In the genomic region with DNA sequence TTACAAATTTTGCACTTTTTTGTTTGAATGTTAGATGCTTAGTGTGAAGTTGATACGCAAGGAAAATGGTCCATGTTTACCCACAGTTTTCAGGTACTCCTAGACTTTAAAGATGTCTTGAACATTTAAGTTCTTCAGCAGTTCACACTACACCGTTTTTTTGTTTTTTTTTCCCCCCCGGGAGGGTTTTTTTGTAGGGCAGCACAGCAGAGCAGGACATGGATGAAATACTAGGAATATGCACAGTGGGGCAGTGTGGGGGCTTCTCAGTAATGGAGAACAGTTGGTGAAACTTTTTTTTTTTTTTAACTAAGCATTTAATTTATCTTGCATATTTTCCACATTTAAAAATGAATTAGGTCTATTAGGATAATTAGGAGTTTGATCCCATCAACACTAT, we compare ENCODE assay signal across 20 cellular contexts. TPM values are rescaled to one million over a fixed set of nuclear protein-coding genes. Genes with fewer than 3 reads are reported as not detected.
DNase-seq lines count a peak whose midpoint lies in the region; ATAC-seq and TF ChIP-seq lines count a peak whose summit lies in the region.
"Had no signal": no experiment of that assay in that cellular context is flagged by ENCODE, and none has a peak within 500 bp of the region (broad histone marks: within the 10 kb centered on the region; RNA-seq: fewer than 3 reads in every experiment).

No MANE protein-coding gene starts in this region.

- peaks cover 3% of the 10 kb centered on the region for H3K27me3 Mint-ChIP-seq in mesothelial cell of epicardium (ENCODE audit: low read depth)
- H3K27me3 Mint-ChIP-seq: activated CD4-positive, alpha-beta T cell treated with anti-CD3 and anti-CD28 coated beads, Interleukin-2, amount 10 ng/mL, durations not matched to agents 24 days and 14 days; stimulated activated naive CD8-positive, alpha-beta T cell treated with anti-CD3 and anti-CD28 coated beads, Interleukin-15, amount 100 ng/mL, for 72 hours had no signal

- H3K4me3 ChIP-seq in BE2C (ENCODE audit: low read depth, low read length) (no peak overlapping the region), OCI-LY3 (ENCODE audit: low read length) (no peak overlapping the region), psoas muscle (no peak overlapping the region)
- H3K4me3 ChIP-seq: pancreas, tibial nerve had no signal

- no peaks in the 10 kb centered on the region for H3K9me3 ChIP-seq in BE2C
- H3K9me3 ChIP-seq in OCI-LY3 (ENCODE audit: insufficient read depth, low read length): no peaks in the 10 kb centered on the region
- no peaks in the 10 kb centered on the region for H3K9me3 ChIP-seq in psoas muscle
- H3K9me3 ChIP-seq: pancreas, tibial nerve had no signal

- no peaks in the 10 kb centered on the region for H3K9me3 Mint-ChIP-seq in mesothelial cell of epicardium
- H3K9me3 Mint-ChIP-seq: activated CD4-positive, alpha-beta T cell treated with anti-CD3 and anti-CD28 coated beads, Interleukin-2, amount 10 ng/mL, durations not matched to agents 24 days and 14 days; stimulated activated naive CD8-positive, alpha-beta T cell treated with anti-CD3 and anti-CD28 coated beads, Interleukin-15, amount 100 ng/mL, for 72 hours had no signal

- H3K27me3 ChIP-seq in BE2C: no peaks in the 10 kb centered on the region; the same call in 1 of the 2 replicates
- no peaks in the 10 kb centered on the region for H3K27me3 ChIP-seq in OCI-LY3 (ENCODE audit: low read depth, low read length)
- no peaks in the 10 kb centered on the region for H3K27me3 ChIP-seq in psoas muscle (ENCODE audit: insufficient read depth in 3 of 3, low read length in 2 of 3)
- H3K27me3 ChIP-seq: pancreas, tibial nerve had no signal

- 64 to 67% (median 67%) methylated on average over 3 of the region's 3 CpGs for WGBS in psoas muscle, 3 donors

- H3K9ac ChIP-seq in OCI-LY3 (ENCODE audit: low read length): no peak overlapping the region

- H3K4me1 Mint-ChIP-seq in mesothelial cell of epicardium: peaks cover 37% of the 10 kb centered on the region

- H3K36me3 Mint-ChIP-seq in mesothelial cell of epicardium: peaks cover 29% of the 10 kb centered on the region

- H2AFZ ChIP-seq in OCI-LY3 (ENCODE audit: low read depth, low read length): no peak overlapping the region

- H3K27ac ChIP-seq in OCI-LY3 (ENCODE audit: low read length) (no peak overlapping the region), psoas muscle (no peak overlapping the region)
- H3K27ac ChIP-seq: pancreas had no signal

- no peak for ATAC-seq in psoas muscle
- ATAC-seq: HCT116; pancreas; PC-3; stimulated activated naive CD8-positive, alpha-beta T cell treated with anti-CD3 and anti-CD28 coated beads, Interleukin-15, amount 100 ng/mL, for 72 hours had no signal

- H3K36me3 ChIP-seq in BE2C: peaks cover 59% of the 10 kb centered on the region
- peaks cover 41% of the 10 kb centered on the region for H3K36me3 ChIP-seq in OCI-LY3 (replicated peaks; ENCODE audit: low read depth, low read length)
- peaks cover 5 to 50% of the 10 kb centered on the region in 2 donors for H3K36me3 ChIP-seq in psoas muscle (ENCODE audit: insufficient read depth in 1 of 2, low read depth in 1 of 2)

- TF ChIP-seq CTCF in BE2C (IDR thresholded peaks at IDR 0.05; ENCODE audit: low read depth, low read length): 0 out of 2 replicates have a peak, but pooled peaks have one; percentile 7
- no peak for TF ChIP-seq CTCF in OCI-LY3 (IDR thresholded peaks at IDR 0.05; ENCODE audit: low read depth, low read length)
- TF ChIP-seq CTCF in mesothelial cell of epicardium (IDR thresholded peaks at IDR 0.05; ENCODE audit: unreplicated experiment): no peak
- TF ChIP-seq CTCF in psoas muscle (IDR thresholded peaks at IDR 0.05): no peak

- H3K4me3 Mint-ChIP-seq in mesothelial cell of epicardium: no peak overlapping the region
- H3K4me3 Mint-ChIP-seq: activated CD4-positive, alpha-beta T cell treated with anti-CD3 and anti-CD28 coated beads, Interleukin-2, amount 10 ng/mL, durations not matched to agents 24 days and 14 days; stimulated activated naive CD8-positive, alpha-beta T cell treated with anti-CD3 and anti-CD28 coated beads, Interleukin-15, amount 100 ng/mL, for 72 hours had no signal

- 0 out of 2 replicates have a peak overlapping the region, but pooled peaks have one; percentile 61 for H3K4me2 ChIP-seq in OCI-LY3 (ENCODE audit: low read length)

- H3K27ac Mint-ChIP-seq in mesothelial cell of epicardium: peak overlapping the region; percentile 73

- H4K20me1 ChIP-seq in OCI-LY3 (ENCODE audit: insufficient read depth, low read length): peaks cover 53% of the 10 kb centered on the region

- intact Hi-C loops in psoas muscle (cut with DNase I): no loop called here

- peaks cover 14% of the 10 kb centered on the region for H3K4me1 ChIP-seq in BE2C
- H3K4me1 ChIP-seq in OCI-LY3 (ENCODE audit: low read length): peaks cover 78% of the 10 kb centered on the region
- H3K4me1 ChIP-seq in psoas muscle: peaks cover 20% of the 10 kb centered on the region

- no peak for DNase-seq in BE2C
- DNase-seq in DMS114 treated with DMSO at 0.1 percent for 48 hours (lab: John Stamatoyannopoulos, UW; ENCODE audit: unreplicated experiment): peak; percentile 36
- DNase-seq in mesothelial cell of epicardium (ENCODE audit: low spot score in 2 of 2, unreplicated experiment in 2 of 2): no peak
- DNase-seq in NCI-H2196 treated with DMSO at 0.1 percent for 48 hours (lab: John Stamatoyannopoulos, UW; ENCODE audit: unreplicated experiment): no peak
- no peak for DNase-seq in kidney glomerular epithelial cell (lab: John Stamatoyannopoulos, UW)
- no peak for DNase-seq in psoas muscle
- DNase-seq: activated CD4-positive, alpha-beta T cell treated with anti-CD3 and anti-CD28 coated beads, Interleukin-2, amount 10 ng/mL, durations not matched to agents 24 days and 14 days; activated naive CD4-positive, alpha-beta T cell treated with anti-CD3 and anti-CD28 coated beads, Interleukin-2, amount 50 U/mL, for 16 hours; COR-L47; NCI-H1436 treated with DMSO at 0.1 percent for 48 hours; NCI-H69; pancreas; PC-3; SHP77 treated with DMSO at 0.1 percent for 48 hours; stimulated activated CD4-positive, alpha-beta T cell treated with anti-CD3 and anti-CD28 coated beads, Interleukin-1b, Interleukin-23, amount 100 ng/mL, for 48 hours; stimulated activated naive CD8-positive, alpha-beta T cell treated with anti-CD3 and anti-CD28 coated beads, Interleukin-15, amount 100 ng/mL, for 72 hours; T-helper 1 cell had no signal

- peaks cover 48% of the 10 kb centered on the region for H3K79me2 ChIP-seq in OCI-LY3 (ENCODE audit: low read length)

RNA-seq across cellular contexts. Expression of gene RAN, which starts 4.9 kb away (rescaled TPM):
- polyA plus RNA-seq in BE2C (2012; ENCODE audit: insufficient read depth, insufficient read length, low read depth): 1,240 TPM
- total RNA-seq in mesothelial cell of epicardium: 629 to 674 TPM (median 633 TPM) in 3 replicates
- 100 to 1,000 TPM; 338 to 721 (median 445) TPM for total RNA-seq in psoas muscle
- 1,000 to 10,000 TPM in 1 of 3 donors, 100 to 1,000 TPM in 2; 302 to 1,341 (median 369) TPM for polyA plus RNA-seq in psoas muscle

RNA-seq across cellular contexts. Expression of gene STX2, which starts 37.7 kb away (rescaled TPM):
- 18.4 TPM for polyA plus RNA-seq in BE2C (2012; ENCODE audit: insufficient read depth, insufficient read length, low read depth)
- total RNA-seq in mesothelial cell of epicardium (14.0 to 17.3 TPM (median 16.7 TPM) in 3 replicates), psoas muscle (1 to 10 TPM; 5.5 to 7.2 (median 6.2) TPM)
- polyA plus RNA-seq in psoas muscle: 10 to 100 TPM in 1 of 3 donors, 1 to 10 TPM in 2; 5.4 to 11.3 (median 8.4) TPM
